11 cellular contexts compared by ENCODE assay signal in genomic region chr5:2093859-2094615, GRCh38.
DNase-seq lines count a peak whose midpoint lies in the region; ATAC-seq and TF ChIP-seq lines count a peak whose summit lies in the region.
"Had no signal": no experiment of that assay in that cellular context is flagged by ENCODE, and none has a peak within 500 bp of the region (broad histone marks: within the 10 kb centered on the region; RNA-seq: fewer than 3 reads in every experiment).

No MANE protein-coding gene starts in this region.

- H3K27me3 Mint-ChIP-seq in osteocyte (ENCODE audit: unreplicated experiment) = no peaks in the 10 kb centered on the region
- peaks cover 5 to 34% (median 19%) of the 10 kb centered on the region in 5 donors for H3K27me3 Mint-ChIP-seq in naive thymus-derived CD8-positive, alpha-beta T cell

- H3K36me3 ChIP-seq in BJ (ENCODE audit: control insufficient read depth, insufficient read depth, low read length) = no peaks in the 10 kb centered on the region

- peaks cover 6% of the 10 kb centered on the region for H3K4me1 Mint-ChIP-seq in osteocyte (ENCODE audit: unreplicated experiment)
- H3K4me1 Mint-ChIP-seq in naive thymus-derived CD8-positive, alpha-beta T cell = peaks cover 0 to 2% (median 0%) of the 10 kb centered on the region in 4 donors

- H3K9me3 Mint-ChIP-seq in osteocyte (ENCODE audit: unreplicated experiment) = peaks cover 3% of the 10 kb centered on the region
- H3K9me3 Mint-ChIP-seq in naive thymus-derived CD8-positive, alpha-beta T cell = peaks cover 0 to 2% (median 0%) of the 10 kb centered on the region in 9 donors

- peak; percentile 22 for DNase-seq in BJ (ENCODE audit: low read depth)
- peak; percentile 26 for DNase-seq in amniotic epithelial cell (ENCODE audit: low read depth)
- peak; percentile 96 for DNase-seq in fibroblast of the conjunctiva (ENCODE audit: low read depth)
- no peak for DNase-seq in osteocyte (ENCODE audit: extremely low spot score, unreplicated experiment)
- no peak for DNase-seq in naive thymus-derived CD8-positive, alpha-beta T cell
- DNase-seq in RPMI8226 = no peak
- no peak for DNase-seq in NCI-H1694 treated with DMSO at 0.1 percent for 48 hours (lab: John Stamatoyannopoulos, UW)
- DNase-seq: AML-193, NCI-H2029, OCI-M1 had no signal

- no peaks in the 10 kb centered on the region for H3K27me3 ChIP-seq in BJ (ENCODE audit: control insufficient read depth, insufficient read depth, low read length)

- ATAC-seq in HG02885 (IDR thresholded peaks at IDR 0.05; ENCODE audit: poor library complexity, unreplicated experiment) = no peak
- ATAC-seq in naive thymus-derived CD8-positive, alpha-beta T cell = no peak

- no peak overlapping the region for H3K4me3 Mint-ChIP-seq in osteocyte (ENCODE audit: unreplicated experiment)
- no peak overlapping the region for H3K4me3 Mint-ChIP-seq in naive thymus-derived CD8-positive, alpha-beta T cell

- no peak overlapping the region for H3K4me3 ChIP-seq in BJ (ENCODE audit: low read depth, low read length)

- H3K36me3 Mint-ChIP-seq in osteocyte (ENCODE audit: unreplicated experiment) = no peaks in the 10 kb centered on the region
- no peaks in the 10 kb centered on the region for H3K36me3 Mint-ChIP-seq in naive thymus-derived CD8-positive, alpha-beta T cell

- TF ChIP-seq CTCF in BJ (IDR thresholded peaks at IDR 0.05; ENCODE audit: insufficient read depth, low read depth, low read length) (no peak), osteocyte (IDR thresholded peaks at IDR 0.05) (no peak)

- POLR2A ChIA-PET in BJ (lab: Charles Lee) = no interaction called here
- POLR2A ChIA-PET in naive thymus-derived CD8-positive, alpha-beta T cell (lab: Charles Lee) = no interaction called here

- CTCF ChIA-PET in BJ (lab: Yijun Ruan, JAX) = no interaction called here

- peak overlapping the region; percentile 76 for H3K27ac Mint-ChIP-seq in osteocyte (ENCODE audit: unreplicated experiment)
- H3K27ac Mint-ChIP-seq in naive thymus-derived CD8-positive, alpha-beta T cell = peak overlapping the region in 1 of 10 donors; percentile 20

Comparison
In these comparisons a context has a peak if more than half of its experiments do, and no peak if none do; other contexts are left out.
1. DNase-seq: peak in BJ (single experiment), amniotic epithelial cell (single experiment) and fibroblast of the conjunctiva (single experiment); none in osteocyte (single experiment), naive thymus-derived CD8-positive, alpha-beta T cell (0 of 10), RPMI8226 (single experiment) and NCI-H1694 treated with DMSO at 0.1 percent for 48 hours (single experiment).